ENCODE assay signal across 8 cellular contexts in genomic region chr7:66654275-66655112, GRCh38. TPM values are rescaled to one million over a fixed set of nuclear protein-coding genes. Genes with fewer than 3 reads are reported as not detected.
DNase-seq lines count a peak whose midpoint lies in the region; ATAC-seq and TF ChIP-seq lines count a peak whose summit lies in the region.

No MANE protein-coding gene starts in this region.

- TF ChIP-seq POLR2A in esophagus muscularis mucosa (IDR thresholded peaks at IDR 0.05; ENCODE audit: low read depth): peak; percentile 94

- TSS peak; percentile 56 for BruUV-seq in PC-9 (replicated peaks; lab: Mats Ljungman, UMichigan)

- ATAC-seq in GM21723 (IDR thresholded peaks at IDR 0.05; ENCODE audit: unreplicated experiment): peak; percentile 95

- WGBS in esophagus muscularis mucosa: 5% methylated on average over 30 of the region's 92 CpGs

- H3K9me2 ChIP-seq in PC-9 (ENCODE audit: insufficient read depth): no peaks in the 10 kb centered on the region

- intact Hi-C loops in PC-9 (cut with micrococcal nuclease; ENCODE audit: unreplicated experiment): loop anchor here (1.0 to 10.0 kb wide), 4 partner anchors 26 to 340 kb away; partner anchors contain the start of genes KCTD7, SBDS and TYW1
- intact Hi-C loops in esophagus muscularis mucosa (cut with DNase I): loop anchor here (2.0 to 10.0 kb wide), 4 partner anchors 26 to 190 kb away; partner anchors contain the start of gene KCTD7

- CTCF ChIA-PET in PC-9 (lab: Charles Lee): interaction anchor here (0.6 kb wide), 1 partner anchor 139 kb away, joined by 3 read pairs; no protein-coding TSS in a partner anchor

- DNase-seq in DMS53 treated with DMSO at 0.1 percent for 48 hours (lab: John Stamatoyannopoulos, UW; ENCODE audit: unreplicated experiment): peak; percentile 96
- peak; percentile 95 for DNase-seq in KBM-7
- peak; percentile 96 to 99 for DNase-seq in PC-9
- peak; percentile 98 for DNase-seq in activated T-cell treated with anti-CD3 and anti-CD28 coated beads, Interleukin-2, amount 50 U/mL, for 48 hours
- peak; percentile 100 for DNase-seq in esophagus muscularis mucosa (ENCODE audit: extremely low spot score)
- peak; percentile 97 for DNase-seq in stimulated activated CD8-positive, alpha-beta memory T cell treated with anti-CD3 and anti-CD28 coated beads, Interleukin-7, amount 100 ng/mL, for 24 hours (ENCODE audit: low read depth)

- H3K36me3 ChIP-seq in PC-9 (ENCODE audit: low read depth) (peaks cover 5% of the 10 kb centered on the region; the same call in 1 of the 2 replicates), esophagus muscularis mucosa (no peaks in the 10 kb centered on the region), muscle layer of duodenum (ENCODE audit: control insufficient read depth in 1 of 2, insufficient read depth in 2 of 2, low read length in 2 of 2) (peaks cover 0 to 7% of the 10 kb centered on the region in 2 donors)

- POLR2A ChIA-PET in PC-9 (lab: Charles Lee; ENCODE audit: unreplicated experiment): interaction anchor here (0.5 to 0.6 kb wide), 3 partner anchors 26 to 30 kb away, joined by 4 to 6 read pairs (median 5); partner anchors contain the start of gene KCTD7

- peak overlapping the region; percentile 84 for H2AFZ ChIP-seq in PC-9

- H3K4me3 ChIP-seq in PC-9 (peak overlapping the region; percentile 64), esophagus muscularis mucosa (peak overlapping the region; percentile 86 to 94 (median 93)), muscle layer of duodenum (ENCODE audit: low read depth in 1 of 2, low read length in 2 of 2) (peak overlapping the region; percentile 71 to 92)

- no peaks in the 10 kb centered on the region for H3K27me3 ChIP-seq in PC-9 (ENCODE audit: insufficient read depth, low read depth)
- H3K27me3 ChIP-seq in esophagus muscularis mucosa: no peaks in the 10 kb centered on the region
- H3K27me3 ChIP-seq in muscle layer of duodenum (ENCODE audit: low read depth, low read length): no peaks in the 10 kb centered on the region

- in situ Hi-C loops in KBM-7 (cut with MboI; ENCODE audit: low pct_unique_long_range_greater_than_20kb, low sequenced_read_pairs): no loop called here

- no peak for TF ChIP-seq EP300 in esophagus muscularis mucosa (IDR thresholded peaks at IDR 0.05)

- peaks cover 67% of the 10 kb centered on the region for H3K79me2 ChIP-seq in PC-9 (ENCODE audit: low read depth)

- no peaks in the 10 kb centered on the region for H3K9me3 ChIP-seq in PC-9 (ENCODE audit: insufficient read depth, low read depth)
- H3K9me3 ChIP-seq in esophagus muscularis mucosa: no peaks in the 10 kb centered on the region
- no peaks in the 10 kb centered on the region for H3K9me3 ChIP-seq in muscle layer of duodenum (ENCODE audit: control insufficient read depth in 1 of 2, low read length in 2 of 2)

- TF ChIP-seq CTCF in PC-9 (conservative IDR thresholded peaks at IDR 0.05) (no peak), esophagus muscularis mucosa (IDR thresholded peaks at IDR 0.05) (peak in 1 of 3 experiments; percentile 1)

- H3K4me1 ChIP-seq in PC-9 (replicated peaks; ENCODE audit: insufficient read depth): peaks cover 19% of the 10 kb centered on the region
- peaks cover 19 to 28% (median 26%) of the 10 kb centered on the region in 4 donors for H3K4me1 ChIP-seq in esophagus muscularis mucosa
- peaks cover 0 to 14% of the 10 kb centered on the region in 2 donors for H3K4me1 ChIP-seq in muscle layer of duodenum (ENCODE audit: control insufficient read depth in 1 of 2, insufficient read depth in 2 of 2, low read length in 2 of 2)

- H3K27ac ChIP-seq in PC-9: peak overlapping the region; percentile 92
- H3K27ac ChIP-seq in esophagus muscularis mucosa (replicated peaks in 1 of 4): peak overlapping the region; percentile 93 to 99 (median 98)
- H3K27ac ChIP-seq in muscle layer of duodenum (ENCODE audit: low read length): peak overlapping the region; percentile 94

- peaks cover 33% of the 10 kb centered on the region for H3F3A ChIP-seq in PC-9 (ENCODE audit: insufficient read depth, low read depth)

- no peaks in the 10 kb centered on the region; the same call in 1 of the 2 replicates for H4K20me1 ChIP-seq in PC-9 (ENCODE audit: insufficient read depth)

- H3K4me2 ChIP-seq in PC-9: peak overlapping the region; percentile 90

RNA-seq across cellular contexts. Expression of gene KCTD7, which starts 25.8 kb away (rescaled TPM):
- total RNA-seq in PC-9 (2021): 7.1 and 9.8 TPM in 2 replicates
- 10 to 100 TPM in 3 of 4 donors, 1 to 10 TPM in 1; 9.4 to 22.5 (median 15.1) TPM for total RNA-seq in esophagus muscularis mucosa

Comparison
In these comparisons a context has a peak if more than half of its experiments do, and no peak if none do; other contexts are left out.
1. Peak in every context shown above with its lines: DNase-seq, ATAC-seq, H3K4me3 ChIP-seq and H3K27ac ChIP-seq.